22 cellular contexts compared by ENCODE assay signal in the genomic region with DNA sequence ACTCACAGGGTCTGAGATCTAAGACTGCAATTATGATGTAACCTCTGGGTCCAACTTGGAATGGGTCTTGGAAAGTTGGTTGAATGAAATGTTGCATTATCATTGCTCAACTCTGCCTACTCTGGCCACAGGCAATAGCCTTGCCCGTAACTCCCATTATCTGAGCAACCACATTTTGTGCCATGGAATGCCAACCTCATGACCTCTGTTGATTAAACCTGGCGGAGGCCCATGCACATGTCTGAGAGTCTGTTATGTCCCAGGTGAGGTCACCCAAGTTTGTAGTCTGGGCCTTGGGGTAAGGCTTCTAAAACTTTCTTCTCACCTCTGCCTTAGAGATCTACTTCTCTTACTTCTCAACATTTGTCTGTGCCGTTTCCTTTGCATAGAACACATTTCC.
"Had no signal": no experiment of that assay in that cellular context is flagged by ENCODE, and none has a peak within 500 bp of the region (broad histone marks: within the 10 kb centered on the region; RNA-seq: fewer than 3 reads in every experiment).

No MANE protein-coding gene starts in this region.

- ATAC-seq: activated CD4-positive, CD25-positive, alpha-beta regulatory T cell treated with anti-CD3 and anti-CD28 coated beads, Interleukin-2, amount 50 U/mL, for 24 hours; activated CD8-positive, alpha-beta T cell treated with anti-CD3 and anti-CD28 coated beads for 36 hours; activated T-cell treated with anti-CD3 and anti-CD28 coated beads, Interleukin-2, amount 50 U/mL, for 72 hours; K562 had no signal

- H3K27me3 ChIP-seq: SJCRH30 had no signal

- H3K4me2 ChIP-seq: PC-9, SK-N-SH had no signal

- FAIRE-seq: K562 had no signal

- H3K27me3 Mint-ChIP-seq: activated naive CD4-positive, alpha-beta T cell treated with anti-CD3 and anti-CD28 coated beads, Interleukin-2, amount 10 ng/mL, durations not matched to agents 7 days and 5 days had no signal

- H3K9me3 ChIP-seq: SJCRH30, SK-N-SH had no signal

- H3K4me1 Mint-ChIP-seq: activated naive CD4-positive, alpha-beta T cell treated with anti-CD3 and anti-CD28 coated beads, Interleukin-2, amount 10 ng/mL, durations not matched to agents 7 days and 5 days; activated naive CD8-positive, alpha-beta T cell treated with anti-CD3 and anti-CD28 coated beads for 36 hours had no signal

- H3K9me3 Mint-ChIP-seq: activated naive CD4-positive, alpha-beta T cell treated with anti-CD3 and anti-CD28 coated beads, Interleukin-2, amount 10 ng/mL, durations not matched to agents 7 days and 5 days; activated naive CD8-positive, alpha-beta T cell treated with anti-CD3 and anti-CD28 coated beads for 36 hours; activated T-helper 2 cell treated with anti-CD3 and anti-CD28 coated beads, Interferon-gamma antibody, Interleukin-2, Interleukin-4, amounts not matched to agents 10 μg/mL and 5 μg/mL and 100 μg/mL, durations not matched to agents 14 hours and 24 hours and 36 hours had no signal

- H3K27ac ChIP-seq: PC-9, SJCRH30 had no signal

- H3K4me3 ChIP-seq: K562, PC-9, SJCRH30 had no signal

- H3K9ac ChIP-seq: SK-N-SH had no signal

- H3K4me3 Mint-ChIP-seq: activated CD8-positive, alpha-beta T cell treated with anti-CD3 and anti-CD28 coated beads for 36 hours; activated naive CD4-positive, alpha-beta T cell treated with anti-CD3 and anti-CD28 coated beads, Interleukin-2, amount 10 ng/mL, durations not matched to agents 7 days and 5 days; activated naive CD8-positive, alpha-beta T cell treated with anti-CD3 and anti-CD28 coated beads for 36 hours; activated T-cell treated with anti-CD3 and anti-CD28 coated beads, Interleukin-2, amount 50 U/mL, for 72 hours had no signal

- H3K36me3 Mint-ChIP-seq: activated naive CD4-positive, alpha-beta T cell treated with anti-CD3 and anti-CD28 coated beads, Interleukin-2, amount 10 ng/mL, durations not matched to agents 7 days and 5 days; activated naive CD8-positive, alpha-beta T cell treated with anti-CD3 and anti-CD28 coated beads for 36 hours had no signal

- H2AFZ ChIP-seq: PC-9 had no signal

- H3K36me3 ChIP-seq: SJCRH30 had no signal

- DNase-seq: activated CD4-positive, alpha-beta T cell treated with anti-CD3 and anti-CD28 coated beads for 4 hours; activated CD8-positive, alpha-beta memory T cell treated with anti-CD3 and anti-CD28 coated beads, Interleukin-2, amount 50 U/mL, for 4 hours; activated CD8-positive, alpha-beta T cell treated with anti-CD3 and anti-CD28 coated beads for 36 hours; activated gamma-delta T cell treated with Interleukin-2 at 50 U/mL for 16 hours; activated naive CD4-positive, alpha-beta T cell treated with anti-CD3 and anti-CD28 coated beads, Interleukin-2, amount 10 ng/mL, durations not matched to agents 7 days and 5 days; activated naive CD8-positive, alpha-beta T cell treated with anti-CD3 and anti-CD28 coated beads for 36 hours; activated T-cell treated with anti-CD3 and anti-CD28 coated beads, Interleukin-2, amount 50 U/mL, for 72 hours; central memory CD4-positive, alpha-beta T cell; Karpas-422; NCI-H1105 treated with DMSO at 0.1 percent for 48 hours; NCI-H1436 treated with DMSO at 0.1 percent for 48 hours; NCI-H187; NCI-H2081; NCI-H446; NCI-H524; PC-9; SJCRH30; SK-N-SH; T-helper 1 cell had no signal

- H3K4me1 ChIP-seq: SJCRH30 had no signal

- H3K27ac Mint-ChIP-seq: activated CD8-positive, alpha-beta T cell treated with anti-CD3 and anti-CD28 coated beads for 36 hours; activated naive CD4-positive, alpha-beta T cell treated with anti-CD3 and anti-CD28 coated beads, Interleukin-2, amount 10 ng/mL, durations not matched to agents 7 days and 5 days; activated naive CD8-positive, alpha-beta T cell treated with anti-CD3 and anti-CD28 coated beads for 36 hours; activated T-cell treated with anti-CD3 and anti-CD28 coated beads, Interleukin-2, amount 50 U/mL, for 72 hours; activated T-helper 2 cell treated with anti-CD3 and anti-CD28 coated beads, Interferon-gamma antibody, Interleukin-2, Interleukin-4, amounts not matched to agents 10 μg/mL and 5 μg/mL and 100 μg/mL, durations not matched to agents 14 hours and 24 hours and 36 hours had no signal
